Comparison of ENCODE assay signal across 1 cellular context in the genomic region with DNA sequence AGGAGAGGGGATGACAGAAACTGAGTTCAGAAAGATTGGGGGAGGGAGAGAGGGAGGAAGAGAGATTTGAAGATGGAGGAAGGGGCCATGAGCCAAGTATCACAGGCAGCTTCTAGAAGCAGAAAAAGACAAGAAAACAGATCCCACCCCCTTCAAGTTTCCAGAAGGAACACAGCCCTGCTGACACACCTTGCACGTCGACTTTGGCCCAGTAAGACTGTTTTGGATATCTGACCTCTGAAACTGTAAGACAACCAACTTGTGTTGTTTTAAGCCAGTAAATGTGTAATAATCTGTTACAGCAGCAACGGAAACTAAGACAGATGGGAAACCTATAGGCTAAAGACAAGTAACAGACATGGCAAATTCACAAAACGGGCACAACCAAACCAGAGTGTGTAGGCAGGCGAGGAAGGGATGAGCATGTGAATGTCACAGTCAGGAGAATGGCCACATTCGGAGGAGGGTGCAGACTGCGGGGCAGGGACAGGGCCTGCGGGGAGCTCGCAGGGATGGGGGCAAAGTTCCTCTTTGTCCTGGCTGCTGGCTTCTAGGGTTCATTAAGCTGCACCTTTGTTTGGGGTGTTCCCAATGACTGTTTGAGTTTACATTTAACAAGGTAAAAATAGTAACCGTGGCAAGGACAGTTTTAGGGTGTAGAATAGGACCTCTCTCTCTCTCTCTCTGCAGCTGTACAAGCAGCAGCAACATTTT.
TF ChIP-seq lines count a peak whose summit lies in the region.

No MANE protein-coding gene starts in this region.

TF ChIP-seq in HepG2, 621 proteins besides CTCF, POLR2A, EP300 and RAD21:
- TF ChIP-seq ZNF629 (CRISPR knock-in tag; conservative IDR thresholded peaks at IDR 0.05) (peak; percentile 84), HNF4A (CRISPR knock-in tag; IDR thresholded peaks at IDR 0.05) (peak; percentile 45; the same call in 1 of the 2 replicates), MAZ (IDR thresholded peaks at IDR 0.05; ENCODE audit: borderline replicate concordance, low read depth, low read length) (no peak), MAZ (CRISPR knock-in tag; IDR thresholded peaks at IDR 0.05; ENCODE audit: low read depth) (no peak)
